In genomic region chr18:75427603-75428002, GRCh38 we compare ENCODE assay signal across 31 cellular contexts. TPM values are rescaled to one million over a fixed set of nuclear protein-coding genes. Genes with fewer than 3 reads are reported as not detected.
"Had no signal": no experiment of that assay in that cellular context is flagged by ENCODE, and none has a peak within 500 bp of the region (broad histone marks: within the 10 kb centered on the region; RNA-seq: fewer than 3 reads in every experiment).

SMIM21 (minus strand) TSS chr18:75427703; CDS start chr18:75427563, 140 bp downstream.

- H3K9me3 ChIP-seq: stomach, suprapubic skin, testis, thoracic aorta, thyroid gland, tibial artery, tibial nerve, transverse colon, upper lobe of left lung, upper lobe of right lung, uterus, vagina had no signal

- H3K4me3 Mint-ChIP-seq: stimulated activated effector memory CD8-positive, alpha-beta T cell treated with anti-CD3 and anti-CD28 coated beads, Interleukin-12 subunit alpha, Interleukin-12 subunit beta, amount 100 ng/mL, for 72 hours; stimulated activated memory B cell treated with anti-CD40 and anti-IgM and Interleukin-4, amounts not matched to agents 10 μg/mL and 1 μg/mL and 100 μg/mL, for 72 hours; stimulated activated naive B cell treated with anti-CD40 and anti-IgM and Interleukin-4, amounts not matched to agents 10 μg/mL and 1 μg/mL and 100 μg/mL, for 72 hours; stimulated activated naive CD8-positive, alpha-beta T cell treated with anti-CD3 and anti-CD28 coated beads, Interleukin-15, amount 100 ng/mL, for 72 hours; stimulated activated naive CD8-positive, alpha-beta T cell treated with anti-CD3 and anti-CD28 coated beads, Interleukin-15, Interleukin-2, amounts not matched to agents 100 ng/mL and 50 ng/mL, for 24 hours; type B pancreatic cell had no signal

- H3K36me3 ChIP-seq: stomach, suprapubic skin, thoracic aorta, thyroid gland, tibial artery, tibial nerve, transverse colon, upper lobe of left lung, upper lobe of right lung, uterus, vagina had no signal

- H3K4me1 Mint-ChIP-seq: stimulated activated effector memory CD8-positive, alpha-beta T cell treated with anti-CD3 and anti-CD28 coated beads, Interleukin-12 subunit alpha, Interleukin-12 subunit beta, amount 100 ng/mL, for 72 hours; stimulated activated memory B cell treated with anti-CD40 and anti-IgM and Interleukin-4, amounts not matched to agents 10 μg/mL and 1 μg/mL and 100 μg/mL, for 72 hours; stimulated activated naive B cell treated with anti-CD40 and anti-IgM and Interleukin-4, amounts not matched to agents 10 μg/mL and 1 μg/mL and 100 μg/mL, for 72 hours; stimulated activated naive CD8-positive, alpha-beta T cell treated with anti-CD3 and anti-CD28 coated beads, Interleukin-15, amount 100 ng/mL, for 72 hours had no signal

- H3K4me3 ChIP-seq: stomach, suprapubic skin, testis, thoracic aorta, thyroid gland, tibial artery, tibial nerve, transverse colon, upper lobe of left lung, upper lobe of right lung, uterus, vagina had no signal

- DNase-seq: stimulated activated CD4-positive, alpha-beta T cell treated with anti-CD3 and anti-CD28 coated beads, Interleukin-2, amount 100 ng/mL, for 48 hours; stimulated activated CD4-positive, alpha-beta T cell treated with anti-CD3 and anti-CD28 coated beads, Interleukin-4, amount 100 ng/mL, for 1 hour; stimulated activated CD4-positive, alpha-beta T cell treated with anti-CD3 and anti-CD28 coated beads, Interleukin-4, amount 100 ng/mL, for 24 hours; stimulated activated CD4-positive, alpha-beta T cell treated with anti-CD3 and anti-CD28 coated beads, Interleukin-4, amount 100 ng/mL, for 4 hours; stimulated activated CD8-positive, alpha-beta memory T cell treated with anti-CD3 and anti-CD28 coated beads, Interleukin-4, amount 100 ng/mL, for 48 hours; stimulated activated naive B cell treated with anti-CD40 and anti-IgM and Interleukin-4, amounts not matched to agents 10 μg/mL and 1 μg/mL and 100 μg/mL, for 72 hours; stimulated activated naive CD4-positive, alpha-beta T cell; stimulated activated naive CD4-positive, alpha-beta T cell treated with Interleukin-2 at 50 U/mL for 16 hours; stimulated activated naive CD8-positive, alpha-beta T cell treated with anti-CD3 and anti-CD28 coated beads, Interleukin-15, amount 100 ng/mL, for 72 hours; stimulated activated naive CD8-positive, alpha-beta T cell treated with anti-CD3 and anti-CD28 coated beads, Interleukin-15, Interleukin-2, amounts not matched to agents 100 U/mL and 50 U/mL, for 24 hours; stomach; substantia nigra; testis; thyroid gland; tibial artery; transverse colon; upper lobe of left lung; upper lobe of right lung; uterus had no signal

- H3K27me3 ChIP-seq: suprapubic skin, testis, thyroid gland, tibial nerve, transverse colon, upper lobe of left lung, upper lobe of right lung, uterus, vagina had no signal

- H3K36me3 Mint-ChIP-seq: stimulated activated effector memory CD8-positive, alpha-beta T cell treated with anti-CD3 and anti-CD28 coated beads, Interleukin-12 subunit alpha, Interleukin-12 subunit beta, amount 100 ng/mL, for 72 hours; stimulated activated memory B cell treated with anti-CD40 and anti-IgM and Interleukin-4, amounts not matched to agents 10 μg/mL and 1 μg/mL and 100 μg/mL, for 72 hours; stimulated activated naive B cell treated with anti-CD40 and anti-IgM and Interleukin-4, amounts not matched to agents 10 μg/mL and 1 μg/mL and 100 μg/mL, for 72 hours; type B pancreatic cell had no signal

- ATAC-seq: stimulated activated memory B cell treated with anti-CD40 and anti-IgM and Interleukin-4, amounts not matched to agents 10 μg/mL and 1 μg/mL and 100 μg/mL, for 72 hours; stimulated activated naive B cell treated with anti-CD40 and anti-IgM and Interleukin-4, amounts not matched to agents 10 μg/mL and 1 μg/mL and 100 μg/mL, for 72 hours; stimulated activated naive CD8-positive, alpha-beta T cell treated with anti-CD3 and anti-CD28 coated beads, Interleukin-15, amount 100 ng/mL, for 72 hours; stimulated activated naive CD8-positive, alpha-beta T cell treated with anti-CD3 and anti-CD28 coated beads, Interleukin-15, Interleukin-2, amounts not matched to agents 100 U/mL and 50 U/mL, for 24 hours; upper lobe of right lung had no signal

- H3K27ac Mint-ChIP-seq: stimulated activated effector memory CD8-positive, alpha-beta T cell treated with anti-CD3 and anti-CD28 coated beads, Interleukin-12 subunit alpha, Interleukin-12 subunit beta, amount 100 ng/mL, for 72 hours; stimulated activated memory B cell treated with anti-CD40 and anti-IgM and Interleukin-4, amounts not matched to agents 10 μg/mL and 1 μg/mL and 100 μg/mL, for 72 hours; stimulated activated naive B cell treated with anti-CD40 and anti-IgM and Interleukin-4, amounts not matched to agents 10 μg/mL and 1 μg/mL and 100 μg/mL, for 72 hours; stimulated activated naive CD8-positive, alpha-beta T cell treated with anti-CD3 and anti-CD28 coated beads, Interleukin-15, amount 100 ng/mL, for 72 hours; stimulated activated naive CD8-positive, alpha-beta T cell treated with anti-CD3 and anti-CD28 coated beads, Interleukin-15, Interleukin-2, amounts not matched to agents 100 ng/mL and 50 ng/mL, for 24 hours; type B pancreatic cell had no signal

- H3K4me1 ChIP-seq: stomach, suprapubic skin, testis, thyroid gland, tibial artery, tibial nerve, transverse colon, upper lobe of left lung, upper lobe of right lung, uterus, vagina had no signal

- H3K9me3 Mint-ChIP-seq: stimulated activated effector memory CD8-positive, alpha-beta T cell treated with anti-CD3 and anti-CD28 coated beads, Interleukin-12 subunit alpha, Interleukin-12 subunit beta, amount 100 ng/mL, for 72 hours; stimulated activated memory B cell treated with anti-CD40 and anti-IgM and Interleukin-4, amounts not matched to agents 10 μg/mL and 1 μg/mL and 100 μg/mL, for 72 hours; stimulated activated naive CD8-positive, alpha-beta T cell treated with anti-CD3 and anti-CD28 coated beads, Interleukin-15, amount 100 ng/mL, for 72 hours; stimulated activated naive CD8-positive, alpha-beta T cell treated with anti-CD3 and anti-CD28 coated beads, Interleukin-15, Interleukin-2, amounts not matched to agents 100 ng/mL and 50 ng/mL, for 24 hours had no signal

- H3K27ac ChIP-seq: stomach, suprapubic skin, testis, thoracic aorta, thyroid gland, tibial artery, tibial nerve, transverse colon, upper lobe of left lung, upper lobe of right lung, uterus, vagina had no signal

RNA-seq across cellular contexts. Expression of gene SMIM21, which starts in this region (rescaled TPM):
- total RNA-seq: stomach, subcutaneous adipose tissue, suprapubic skin, temporal lobe, thoracic aorta, thyroid gland, tibial nerve, transverse colon, upper lobe of left lung, upper lobe of right lung, ureter, urinary bladder, uterus, vagina had no signal
- polyA plus RNA-seq: stomach, urinary bladder had no signal
